Comparison of ENCODE assay signal across 23 cellular contexts in the genomic region with DNA sequence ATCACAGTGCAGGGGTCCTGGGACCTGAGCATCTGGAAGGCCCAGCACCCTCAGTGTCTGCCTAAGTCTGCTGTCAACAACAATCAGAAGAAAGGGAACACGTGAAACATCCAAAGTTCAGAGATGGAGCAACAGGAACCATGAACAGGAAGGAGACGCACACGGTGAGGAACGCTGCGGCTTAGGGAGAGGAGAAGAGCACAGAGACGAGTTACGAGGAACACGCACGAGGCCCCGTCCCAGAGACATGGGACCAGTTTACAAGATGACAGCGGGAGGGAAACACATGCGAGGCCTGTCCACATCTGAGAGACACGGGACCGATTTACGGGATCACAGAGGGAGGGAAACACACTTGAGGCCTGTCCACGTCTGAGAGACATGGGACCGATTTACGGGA. TPM values are rescaled to one million over a fixed set of nuclear protein-coding genes. Genes with fewer than 3 reads are reported as not detected.
DNase-seq lines count a peak whose midpoint lies in the region; ATAC-seq, FAIRE-seq and TF ChIP-seq lines count a peak whose summit lies in the region.
"Had no signal": no experiment of that assay in that cellular context is flagged by ENCODE, and none has a peak within 500 bp of the region (broad histone marks: within the 10 kb centered on the region; RNA-seq: fewer than 3 reads in every experiment).

No MANE protein-coding gene starts in this region.

- H3K36me3 ChIP-seq in BLaER1 treated with 17β-estradiol and CSF1 and Interleukin-3, amounts not matched to agents 10 nM and 100 nM, result no peaks in the 10 kb centered on the region
- no peaks in the 10 kb centered on the region for H3K36me3 ChIP-seq in kidney (ENCODE audit: control insufficient read depth in 1 of 2, insufficient read depth in 2 of 2, low read length in 2 of 2)
- H3K36me3 ChIP-seq in sigmoid colon, result no peaks in the 10 kb centered on the region
- H3K36me3 ChIP-seq in GM23248 (ENCODE audit: low read depth), result no peaks in the 10 kb centered on the region

- H3K79me2 ChIP-seq in GM23248 (ENCODE audit: insufficient read depth), result no peaks in the 10 kb centered on the region

- H3K9me2 ChIP-seq in GM23248 (ENCODE audit: insufficient read depth), result no peaks in the 10 kb centered on the region

- DNase-seq in kidney (peak; percentile 56), sigmoid colon (peak; percentile 41), left lobe of liver (ENCODE audit: low spot score) (no peak), immature natural killer cell (no peak), GM23248 (no peak)
- DNase-seq: AML-193, DMS79 treated with DMSO at 0.1 percent for 48 hours, H9, HFFc6, KG1, NCI-H1092, NCI-H1436 treated with DMSO at 0.1 percent for 48 hours, NCI-H2029, NCI-H226, NCI-H510A treated with DMSO at 0.1 percent for 48 hours, NCI-H748 treated with DMSO at 0.1 percent for 48 hours had no signal

- peaks cover 14% of the 10 kb centered on the region for H3F3A ChIP-seq in GM23248 (ENCODE audit: insufficient read depth)

- H3K36me3 Mint-ChIP-seq in IgD-negative memory B cell, result no peaks in the 10 kb centered on the region
- H3K36me3 Mint-ChIP-seq in immature natural killer cell, result peaks cover 0 to 12% (median 5%) of the 10 kb centered on the region in 3 donors

- no peak overlapping the region for H3K4me3 ChIP-seq in BLaER1 treated with 17β-estradiol and CSF1 and Interleukin-3, amounts not matched to agents 10 nM and 100 nM
- no peak overlapping the region for H3K4me3 ChIP-seq in kidney (ENCODE audit: low read length in 2 of 2)
- H3K4me3 ChIP-seq in sigmoid colon, result no peak overlapping the region
- no peak overlapping the region for H3K4me3 ChIP-seq in GM23248
- H3K4me3 ChIP-seq: GM12878 had no signal

- in situ Hi-C loops in GM23248 (cut with MboI), result no loop called here

- H3K4me1 Mint-ChIP-seq in IgD-negative memory B cell (peaks cover 20 to 30% (median 27%) of the 10 kb centered on the region in 3 donors), immature natural killer cell (peaks cover 9 to 14% of the 10 kb centered on the region in 2 donors)

- H3K4me3 Mint-ChIP-seq in IgD-negative memory B cell (peak overlapping the region in 3 of 4 donors; percentile 14 to 64 (median 63)), immature natural killer cell (no peak overlapping the region)
- H3K4me3 Mint-ChIP-seq: H9, HFFc6 had no signal

- TF ChIP-seq EP300 in sigmoid colon (IDR thresholded peaks at IDR 0.05), result no peak

- H4K20me1 ChIP-seq in BLaER1 treated with 17β-estradiol and CSF1 and Interleukin-3, amounts not matched to agents 10 nM and 100 nM, result peaks cover 0 to 49% (median 30%) of the 10 kb centered on the region in 11 experiments; a peak in 20 of 22 replicates
- no peaks in the 10 kb centered on the region for H4K20me1 ChIP-seq in GM23248 (ENCODE audit: insufficient read depth)

- H3K27me3 ChIP-seq in BLaER1 treated with 17β-estradiol and CSF1 and Interleukin-3, amounts not matched to agents 10 nM and 100 nM, result peaks cover 59 to 99% (median 86%) of the 10 kb centered on the region in 11 experiments
- H3K27me3 ChIP-seq in sigmoid colon, result peaks cover 12 to 71% (median 31%) of the 10 kb centered on the region in 3 donors
- H3K27me3 ChIP-seq in GM23248 (replicated peaks; ENCODE audit: insufficient read depth), result peaks cover 40% of the 10 kb centered on the region

- H3K27me3 Mint-ChIP-seq in IgD-negative memory B cell (peaks cover 44% of the 10 kb centered on the region), immature natural killer cell (ENCODE audit: low read depth in 3 of 3) (peaks cover 18 to 29% (median 29%) of the 10 kb centered on the region in 3 donors)

- TF ChIP-seq POLR2A in sigmoid colon (IDR thresholded peaks at IDR 0.05), result no peak

- no peaks in the 10 kb centered on the region for H3K9me3 ChIP-seq in BLaER1 treated with 17β-estradiol and CSF1 and Interleukin-3, amounts not matched to agents 10 nM and 100 nM (replicated peaks in 1 of 11)
- no peaks in the 10 kb centered on the region for H3K9me3 ChIP-seq in kidney (ENCODE audit: control insufficient read depth in 1 of 2, low read length in 2 of 2)
- no peaks in the 10 kb centered on the region for H3K9me3 ChIP-seq in sigmoid colon
- H3K9me3 ChIP-seq in GM23248 (ENCODE audit: low read depth), result no peaks in the 10 kb centered on the region

- H3K9ac ChIP-seq in BLaER1 treated with 17β-estradiol and CSF1 and Interleukin-3, amounts not matched to agents 10 nM and 100 nM, result no peak overlapping the region
- H3K9ac ChIP-seq in kidney (ENCODE audit: low read length in 2 of 2) (no peak overlapping the region), GM23248 (no peak overlapping the region)

- WGBS in sigmoid colon, 2 donors, result 91 to 92% methylated on average over 18 of the region's 18 CpGs
- WGBS in GM23248 (ENCODE audit: low coverage in 1 of 2, low lambda C conversion rate in 2 of 2, missing lambda C conversion rate in 2 of 2), 2 experiments, result 89% methylated on average over 18 of the region's 18 CpGs

- H2AFZ ChIP-seq in GM23248, result no peak overlapping the region

- FAIRE-seq in kidney (lab: Jason Lieb, UNC), result no peak
- FAIRE-seq: GM12878 had no signal

- H3K9me3 Mint-ChIP-seq in IgD-negative memory B cell, result no peaks in the 10 kb centered on the region
- peaks cover 0 to 4% (median 0%) of the 10 kb centered on the region in 6 donors for H3K9me3 Mint-ChIP-seq in immature natural killer cell

- H3K4me2 ChIP-seq in BLaER1 treated with 17β-estradiol and CSF1 and Interleukin-3, amounts not matched to agents 10 nM and 100 nM, result peak overlapping the region in 6 of 11 experiments; percentile 25 to 97 (median 92); a peak in 9 of 22 replicates
- no peak overlapping the region for H3K4me2 ChIP-seq in GM23248 (ENCODE audit: unreplicated experiment)

- H3K27ac ChIP-seq in BLaER1 treated with 17β-estradiol and CSF1 and Interleukin-3, amounts not matched to agents 10 nM and 100 nM, result no peak overlapping the region; a peak in 2 of 22 replicates
- H3K27ac ChIP-seq in kidney (ENCODE audit: low read depth in 2 of 2, low read length in 2 of 2) (no peak overlapping the region), sigmoid colon (no peak overlapping the region), GM23248 (no peak overlapping the region)
- H3K27ac ChIP-seq: C4-2B had no signal

- TF ChIP-seq CTCF in kidney (IDR thresholded peaks at IDR 0.05; ENCODE audit: borderline replicate concordance, extremely low read depth, insufficient read depth) (no peak), sigmoid colon (IDR thresholded peaks at IDR 0.05) (no peak)

- peaks cover 78 to 97% (median 89%) of the 10 kb centered on the region in 10 experiments for H3K4me1 ChIP-seq in BLaER1 treated with 17β-estradiol and CSF1 and Interleukin-3, amounts not matched to agents 10 nM and 100 nM
- H3K4me1 ChIP-seq in kidney (ENCODE audit: control insufficient read depth in 1 of 2, insufficient read depth in 1 of 2, low read depth in 1 of 2, low read length in 2 of 2) (peaks cover 0 to 5% of the 10 kb centered on the region in 2 donors), sigmoid colon (peaks cover 0 to 20% (median 19%) of the 10 kb centered on the region in 4 donors), GM23248 (ENCODE audit: insufficient read depth) (peaks cover 18% of the 10 kb centered on the region; the same call in 1 of the 2 replicates)

- H3K27ac Mint-ChIP-seq in IgD-negative memory B cell, result no peak overlapping the region
- no peak overlapping the region for H3K27ac Mint-ChIP-seq in immature natural killer cell
- H3K27ac Mint-ChIP-seq: H9, HFFc6 had no signal

- intact Hi-C loops in kidney (cut with DNase I) (no loop called here), sigmoid colon (cut with DNase I) (no loop called here)

- ATAC-seq in left lobe of liver, result no peak
- ATAC-seq: GM12878, Panc1, SK-N-SH treated with all-trans-retinoic acid at 6 μM for 48 hours had no signal

RNA-seq across cellular contexts. Expression of gene KCNG2, which starts 2.9 kb away (rescaled TPM):
- polyA plus RNA-seq in IgD-negative memory B cell, result not detected
- total RNA-seq in kidney, result 0.76 TPM
- polyA plus RNA-seq in kidney (ENCODE audit: insufficient read depth, low read depth, low replicate concordance), result not detected
- total RNA-seq in sigmoid colon, result under 1 TPM in 1 of 4 donors, not detected in 3; 0.41 TPM
- under 1 TPM in 1 of 3 donors, not detected in 2; 0.15 TPM for polyA plus RNA-seq in sigmoid colon
- not detected for total RNA-seq in left lobe of liver
- polyA plus RNA-seq in immature natural killer cell, result not detected
- not detected in 2 replicates for total RNA-seq in GM23248 (2014; rRNA removed; shearing (Covaris generic))
- polyA plus RNA-seq in GM23248 (2016; fragmentation: Nextera tagmentation; extraction: Ambion mirVana), result not detected in 2 replicates
- total RNA-seq: A172, HFFc6 had no signal

Comparison
In these comparisons a context has a peak if more than half of its experiments do, and no peak if none do; other contexts are left out.
1. H3K4me3 Mint-ChIP-seq: peak in IgD-negative memory B cell (3 of 4); none in immature natural killer cell (0 of 5).
2. DNase-seq: peak in kidney (single experiment) and sigmoid colon (single experiment); none in left lobe of liver (single experiment), immature natural killer cell (0 of 3) and GM23248 (single experiment).